Comparison of ENCODE assay signal across 8 cellular contexts in genomic region chr20:31721408-31722332, GRCh38. TPM values are rescaled to one million over a fixed set of nuclear protein-coding genes. Genes with fewer than 3 reads are reported as not detected.
DNase-seq lines count a peak whose midpoint lies in the region; ATAC-seq and TF ChIP-seq lines count a peak whose summit lies in the region.

No MANE protein-coding gene starts in this region.

- peaks cover 35 to 40% of the 10 kb centered on the region in 2 donors for H3K4me1 ChIP-seq in gastrocnemius medialis

- DNase-seq in stimulated activated CD4-positive, alpha-beta T cell treated with anti-CD3 and anti-CD28 coated beads, Interleukin-15, amount 100 ng/mL, for 24 hours, result peak; percentile 49
- DNase-seq in stimulated activated CD4-positive, alpha-beta T cell treated with anti-CD3 and anti-CD28 coated beads, Interleukin-12 subunit alpha, Interleukin-12 subunit beta, amount 100 ng/mL, for 4 hours, result no peak
- DNase-seq in activated T-helper 1 cell treated with anti-CD3 and anti-CD28 coated beads, Interleukin-12 subunit alpha, Interleukin-12 subunit beta, Interleukin-2, Interleukin-4 antibody, amounts not matched to agents 30 ng/mL and 10 ng/mL and 1 ng/mL, durations not matched to agents 14 hours and 24 hours and 36 hours (ENCODE audit: low spot score), result no peak
- DNase-seq in left cardiac atrium (peak; percentile 31), gastrocnemius medialis (peak in 1 of 2 donors; percentile 54), SHP77 treated with DMSO at 0.1 percent for 48 hours (lab: John Stamatoyannopoulos, UW) (no peak), GM20000 (ENCODE audit: low spot score) (no peak)

- intact Hi-C loops in activated T-helper 1 cell treated with anti-CD3 and anti-CD28 coated beads, Interleukin-12 subunit alpha, Interleukin-12 subunit beta, Interleukin-2, Interleukin-4 antibody, amounts not matched to agents 30 ng/mL and 10 ng/mL and 1 ng/mL, durations not matched to agents 14 hours and 24 hours and 36 hours (cut with micrococcal nuclease), result loop anchor here (1.0 to 5.0 kb wide), 6 partner anchors 22 to 231 kb away; partner anchors contain the start of genes ID1 and PDRG1
- intact Hi-C loops in left cardiac atrium (cut with DNase I) (loop anchor here (5.0 to 10.0 kb wide), 3 partner anchors 59 to 157 kb away; partner anchors contain the start of gene MYLK2 (in 1 of the 2)), gastrocnemius medialis (cut with DNase I; ENCODE audit: low total_unique reads) (loop anchor here (2.0 to 10.0 kb wide), 3 partner anchors 51 to 233 kb away; partner anchors contain the start of gene PDRG1)

- no peaks in the 10 kb centered on the region for H3K9me3 ChIP-seq in gastrocnemius medialis

- H3K27ac Mint-ChIP-seq in activated T-helper 1 cell treated with anti-CD3 and anti-CD28 coated beads, Interleukin-12 subunit alpha, Interleukin-12 subunit beta, Interleukin-2, Interleukin-4 antibody, amounts not matched to agents 30 ng/mL and 10 ng/mL and 1 ng/mL, durations not matched to agents 14 hours and 24 hours and 36 hours, result peak overlapping the region; percentile 93

- no peak for TF ChIP-seq POLR2A in gastrocnemius medialis (IDR thresholded peaks at IDR 0.05)

- peak overlapping the region; percentile 97 to 98 (median 97) for H3K27ac ChIP-seq in gastrocnemius medialis

- H3K4me1 Mint-ChIP-seq in activated T-helper 1 cell treated with anti-CD3 and anti-CD28 coated beads, Interleukin-12 subunit alpha, Interleukin-12 subunit beta, Interleukin-2, Interleukin-4 antibody, amounts not matched to agents 30 ng/mL and 10 ng/mL and 1 ng/mL, durations not matched to agents 14 hours and 24 hours and 36 hours (ENCODE audit: low read depth), result peaks cover 24% of the 10 kb centered on the region

- H3K27me3 Mint-ChIP-seq in activated T-helper 1 cell treated with anti-CD3 and anti-CD28 coated beads, Interleukin-12 subunit alpha, Interleukin-12 subunit beta, Interleukin-2, Interleukin-4 antibody, amounts not matched to agents 30 ng/mL and 10 ng/mL and 1 ng/mL, durations not matched to agents 14 hours and 24 hours and 36 hours (ENCODE audit: insufficient read depth), result no peaks in the 10 kb centered on the region

- peak overlapping the region; percentile 76 to 87 (median 82) for H3K4me3 ChIP-seq in gastrocnemius medialis

- H3K9me3 Mint-ChIP-seq in activated T-helper 1 cell treated with anti-CD3 and anti-CD28 coated beads, Interleukin-12 subunit alpha, Interleukin-12 subunit beta, Interleukin-2, Interleukin-4 antibody, amounts not matched to agents 30 ng/mL and 10 ng/mL and 1 ng/mL, durations not matched to agents 14 hours and 24 hours and 36 hours, result no peaks in the 10 kb centered on the region

- ATAC-seq in left cardiac atrium (no peak), gastrocnemius medialis (no peak), GM18909 (IDR thresholded peaks at IDR 0.05; ENCODE audit: poor library complexity, unreplicated experiment) (no peak)

- no peaks in the 10 kb centered on the region for H3K27me3 ChIP-seq in gastrocnemius medialis

- H3K4me3 Mint-ChIP-seq in activated T-helper 1 cell treated with anti-CD3 and anti-CD28 coated beads, Interleukin-12 subunit alpha, Interleukin-12 subunit beta, Interleukin-2, Interleukin-4 antibody, amounts not matched to agents 30 ng/mL and 10 ng/mL and 1 ng/mL, durations not matched to agents 14 hours and 24 hours and 36 hours, result peak overlapping the region; percentile 97

- in situ Hi-C loops in gastrocnemius medialis (cut with MboI; ENCODE audit: low sequenced_read_pairs in 4 of 4), result loop anchor here in 2 of 4 donors (5.0 kb wide), 1 partner anchor 59 kb away; no protein-coding TSS in a partner anchor

- H3K36me3 Mint-ChIP-seq in activated T-helper 1 cell treated with anti-CD3 and anti-CD28 coated beads, Interleukin-12 subunit alpha, Interleukin-12 subunit beta, Interleukin-2, Interleukin-4 antibody, amounts not matched to agents 30 ng/mL and 10 ng/mL and 1 ng/mL, durations not matched to agents 14 hours and 24 hours and 36 hours (ENCODE audit: low read depth), result peaks cover 54% of the 10 kb centered on the region

- TF ChIP-seq CTCF in gastrocnemius medialis (IDR thresholded peaks at IDR 0.05 in 4 of 5, conservative IDR thresholded peaks at IDR 0.05 in 1 of 5) (no peak), GM20000 (IDR thresholded peaks at IDR 0.05; ENCODE audit: extremely low read depth, missing control alignments) (no peak)

- peaks cover 0 to 17% of the 10 kb centered on the region in 2 donors for H3K36me3 ChIP-seq in gastrocnemius medialis

RNA-seq across cellular contexts. Expression of gene BCL2L1, which starts 1.0 kb away (rescaled TPM):
- total RNA-seq in activated T-helper 1 cell treated with anti-CD3 and anti-CD28 coated beads, Interleukin-12 subunit alpha, Interleukin-12 subunit beta, Interleukin-2, Interleukin-4 antibody, amounts not matched to agents 30 ng/mL and 10 ng/mL and 1 ng/mL, durations not matched to agents 14 hours and 24 hours and 36 hours, result 417 and 420 TPM in 2 replicates
- total RNA-seq in left cardiac atrium (10 to 100 TPM; 45.1 to 79.8 TPM), gastrocnemius medialis (10 to 100 TPM; 41.5 to 87.8 (median 55.3) TPM)

RNA-seq across cellular contexts. Expression of gene TPX2, which starts 17.4 kb away (rescaled TPM):
- total RNA-seq in activated T-helper 1 cell treated with anti-CD3 and anti-CD28 coated beads, Interleukin-12 subunit alpha, Interleukin-12 subunit beta, Interleukin-2, Interleukin-4 antibody, amounts not matched to agents 30 ng/mL and 10 ng/mL and 1 ng/mL, durations not matched to agents 14 hours and 24 hours and 36 hours, result 53.3 and 54.4 TPM in 2 replicates
- 1 to 10 TPM in 1 of 2 donors, under 1 TPM in 1; 0.73 to 2.0 TPM for total RNA-seq in left cardiac atrium
- 1 to 10 TPM in 2 of 4 donors, under 1 TPM in 2; 0.46 to 1.9 (median 1.0) TPM for total RNA-seq in gastrocnemius medialis

Comparison
In these comparisons a context has a peak if more than half of its experiments do, and no peak if none do; other contexts are left out.
1. DNase-seq: peak in stimulated activated CD4-positive, alpha-beta T cell treated with anti-CD3 and anti-CD28 coated beads, Interleukin-15, amount 100 ng/mL, for 24 hours (single experiment) and left cardiac atrium (single experiment); none in stimulated activated CD4-positive, alpha-beta T cell treated with anti-CD3 and anti-CD28 coated beads, Interleukin-12 subunit alpha, Interleukin-12 subunit beta, amount 100 ng/mL, for 4 hours (single experiment), activated T-helper 1 cell treated with anti-CD3 and anti-CD28 coated beads, Interleukin-12 subunit alpha, Interleukin-12 subunit beta, Interleukin-2, Interleukin-4 antibody, amounts not matched to agents 30 ng/mL and 10 ng/mL and 1 ng/mL, durations not matched to agents 14 hours and 24 hours and 36 hours (single experiment), SHP77 treated with DMSO at 0.1 percent for 48 hours (single experiment) and GM20000 (single experiment).
2. RNA of gene TPX2, which starts 17.4 kb away (total RNA-seq): 53.3 to 54.4 TPM in activated T-helper 1 cell treated with anti-CD3 and anti-CD28 coated beads, Interleukin-12 subunit alpha, Interleukin-12 subunit beta, Interleukin-2, Interleukin-4 antibody, amounts not matched to agents 30 ng/mL and 10 ng/mL and 1 ng/mL, durations not matched to agents 14 hours and 24 hours and 36 hours; 0.73 to 2.0 TPM in left cardiac atrium and 0.46 to 1.9 TPM in gastrocnemius medialis; every median in the first group is over 10 times any median in the second.